ENCODE assay signal across 8 cellular contexts in genomic region chr13:99199541-99200432, GRCh38. TPM values are rescaled to one million over a fixed set of nuclear protein-coding genes. Genes with fewer than 3 reads are reported as not detected.
DNase-seq lines count a peak whose midpoint lies in the region; ATAC-seq lines count a peak whose summit lies in the region.

No MANE protein-coding gene starts in this region.

- H3K27me3 Mint-ChIP-seq in CD4-positive, alpha-beta memory T cell, result no peaks in the 10 kb centered on the region
- H3K27me3 Mint-ChIP-seq in naive thymus-derived CD4-positive, alpha-beta T cell, result peaks cover 0 to 2% (median 0%) of the 10 kb centered on the region in 5 donors

- intact Hi-C loops in CD4-positive, alpha-beta memory T cell (cut with micrococcal nuclease), result loop anchor here (1.0 to 5.0 kb wide), 8 partner anchors 16 to 407 kb away; partner anchors contain the start of genes CLYBL and GPR183
- intact Hi-C loops in naive thymus-derived CD4-positive, alpha-beta T cell (cut with micrococcal nuclease), result loop anchor here (1.0 to 5.0 kb wide), 15 partner anchors 15 to 1767 kb away; partner anchors contain the start of genes GPR18 (in 2 of the 2), RAP2A (in 1 of the 2) and TM9SF2 (in 1 of the 2)

- peak overlapping the region; percentile 97 for H3K27ac ChIP-seq in CD4-positive, alpha-beta memory T cell (ENCODE audit: low read depth, low read length)
- H3K27ac ChIP-seq in duodenal mucosa (ENCODE audit: low read depth, low read length), result peak overlapping the region; percentile 98
- peak overlapping the region; percentile 99 for H3K27ac ChIP-seq in naive thymus-derived CD4-positive, alpha-beta T cell (ENCODE audit: low read depth, low read length)

- CTCF ChIA-PET in CD4-positive, alpha-beta memory T cell (lab: Charles Lee; ENCODE audit: partially characterized antibody), result interaction anchor here (0.7 to 14.9 kb wide), 12 partner anchors 15 to 187 kb away, joined by 3 to 325 read pairs (median 6); partner anchors contain the start of gene GPR18
- CTCF ChIA-PET in naive thymus-derived CD4-positive, alpha-beta T cell (lab: Charles Lee), result interaction anchor here (0.6 to 11.9 kb wide), 16 partner anchors 13 to 237 kb away, joined by 3 to 242 read pairs (median 4); partner anchors contain the start of gene GPR18

- no peaks in the 10 kb centered on the region for H3K9me3 ChIP-seq in CD4-positive, alpha-beta memory T cell (ENCODE audit: control insufficient read depth in 1 of 2, low read length in 2 of 2)
- H3K9me3 ChIP-seq in NT2/D1 (ENCODE audit: insufficient read depth, low read length), result no peaks in the 10 kb centered on the region
- no peaks in the 10 kb centered on the region for H3K9me3 ChIP-seq in duodenal mucosa (ENCODE audit: control insufficient read depth in 1 of 2, low read length in 2 of 2)
- H3K9me3 ChIP-seq in naive thymus-derived CD4-positive, alpha-beta T cell (ENCODE audit: control insufficient read depth in 2 of 3, low read length in 3 of 3), result no peaks in the 10 kb centered on the region

- peak in 1 of 5 donors; percentile 36 for DNase-seq in CD4-positive, alpha-beta memory T cell
- no peak for DNase-seq in NT2/D1 (ENCODE audit: low read depth, low spot score)
- DNase-seq in naive thymus-derived CD4-positive, alpha-beta T cell, result no peak
- DNase-seq in GM19240 (ENCODE audit: insufficient read length, low spot score), result no peak
- DNase-seq in MV-4-11 (lab: John Stamatoyannopoulos, UW), result no peak
- DNase-seq in H4 (ENCODE audit: low spot score), result no peak

- peaks cover 4 to 15% of the 10 kb centered on the region in 2 donors for H3K36me3 Mint-ChIP-seq in CD4-positive, alpha-beta memory T cell
- peaks cover 0 to 22% (median 4%) of the 10 kb centered on the region in 5 donors for H3K36me3 Mint-ChIP-seq in naive thymus-derived CD4-positive, alpha-beta T cell

- POLR2A ChIA-PET in CD4-positive, alpha-beta memory T cell (lab: Charles Lee; ENCODE audit: partially characterized antibody), result interaction anchor here (0.6 to 13.2 kb wide), 44 partner anchors 10 to 1765 kb away, joined by 3 to 251 read pairs (median 6); partner anchors contain the start of gene GPR18
- POLR2A ChIA-PET in naive thymus-derived CD4-positive, alpha-beta T cell (lab: Charles Lee), result interaction anchor here (0.5 to 15.2 kb wide), 51 partner anchors 11 to 923 kb away, joined by 3 to 273 read pairs (median 5); partner anchors contain the start of genes GPR18 and GPR183

- H3K27me3 ChIP-seq in CD4-positive, alpha-beta memory T cell (ENCODE audit: insufficient read depth, low read length), result no peaks in the 10 kb centered on the region
- H3K27me3 ChIP-seq in NT2/D1 (ENCODE audit: insufficient read depth, insufficient read length) (no peaks in the 10 kb centered on the region), duodenal mucosa (ENCODE audit: control insufficient read depth in 1 of 2, insufficient read depth in 2 of 2, low read length in 2 of 2) (peaks cover 0 to 3% of the 10 kb centered on the region in 2 donors)
- H3K27me3 ChIP-seq in naive thymus-derived CD4-positive, alpha-beta T cell (ENCODE audit: control insufficient read depth in 2 of 2, insufficient read depth in 2 of 2, low read length in 2 of 2), result no peaks in the 10 kb centered on the region

- peak; percentile 3 for ATAC-seq in GM21825 (IDR thresholded peaks at IDR 0.05; ENCODE audit: unreplicated experiment)
- no peak for ATAC-seq in naive thymus-derived CD4-positive, alpha-beta T cell

- H3K36me3 ChIP-seq in CD4-positive, alpha-beta memory T cell (ENCODE audit: insufficient read depth, low read length), result no peaks in the 10 kb centered on the region
- H3K36me3 ChIP-seq in NT2/D1 (ENCODE audit: insufficient read depth, insufficient read length, low read length) (peaks cover 24% of the 10 kb centered on the region), duodenal mucosa (ENCODE audit: control insufficient read depth in 1 of 2, insufficient read depth in 2 of 2, low read length in 2 of 2) (no peaks in the 10 kb centered on the region)
- peaks cover 0 to 6% (median 0%) of the 10 kb centered on the region in 3 experiments for H3K36me3 ChIP-seq in naive thymus-derived CD4-positive, alpha-beta T cell (ENCODE audit: control insufficient read depth in 2 of 3, insufficient read depth in 3 of 3, low read length in 3 of 3)

- H3K9ac ChIP-seq in NT2/D1 (ENCODE audit: insufficient read length, low read depth) (peak overlapping the region; percentile 96), duodenal mucosa (ENCODE audit: low read depth in 1 of 2, low read length in 2 of 2) (peak overlapping the region; percentile 96)

- H3K4me1 ChIP-seq in CD4-positive, alpha-beta memory T cell (ENCODE audit: insufficient read depth, low read length), result peaks cover 53% of the 10 kb centered on the region
- H3K4me1 ChIP-seq in NT2/D1 (ENCODE audit: insufficient read depth, insufficient read length) (peaks cover 3% of the 10 kb centered on the region), duodenal mucosa (ENCODE audit: control insufficient read depth in 1 of 2, insufficient read depth in 2 of 2, low read length in 2 of 2) (peaks cover 34 to 45% of the 10 kb centered on the region in 2 donors)
- peaks cover 30 to 44% of the 10 kb centered on the region in 2 donors for H3K4me1 ChIP-seq in naive thymus-derived CD4-positive, alpha-beta T cell (ENCODE audit: control insufficient read depth in 2 of 2, insufficient read depth in 2 of 2, low read length in 2 of 2)

- H3K4me1 Mint-ChIP-seq in CD4-positive, alpha-beta memory T cell, result peaks cover 39 to 61% (median 50%) of the 10 kb centered on the region in 4 donors
- peaks cover 34 to 65% (median 53%) of the 10 kb centered on the region in 7 donors for H3K4me1 Mint-ChIP-seq in naive thymus-derived CD4-positive, alpha-beta T cell

- H3K4me3 Mint-ChIP-seq in CD4-positive, alpha-beta memory T cell, result peak overlapping the region; percentile 93 to 100 (median 99)
- H3K4me3 Mint-ChIP-seq in naive thymus-derived CD4-positive, alpha-beta T cell, result peak overlapping the region; percentile 90 to 100 (median 97)

- H3K4me3 ChIP-seq in CD4-positive, alpha-beta memory T cell (ENCODE audit: low read length in 2 of 2), result peak overlapping the region; percentile 52 to 89
- H3K4me3 ChIP-seq in NT2/D1 (ENCODE audit: insufficient read length, low read depth) (peak overlapping the region; percentile 88), duodenal mucosa (ENCODE audit: low read depth in 1 of 2, low read length in 2 of 2) (peak overlapping the region; percentile 81 to 91)
- peak overlapping the region; percentile 74 for H3K4me3 ChIP-seq in naive thymus-derived CD4-positive, alpha-beta T cell (ENCODE audit: low read length)

- no peaks in the 10 kb centered on the region for H3K9me3 Mint-ChIP-seq in CD4-positive, alpha-beta memory T cell
- H3K9me3 Mint-ChIP-seq in naive thymus-derived CD4-positive, alpha-beta T cell, result peaks cover 0 to 3% (median 0%) of the 10 kb centered on the region in 11 donors

- H3K27ac Mint-ChIP-seq in CD4-positive, alpha-beta memory T cell, result peak overlapping the region; percentile 85 to 98 (median 97)
- H3K27ac Mint-ChIP-seq in naive thymus-derived CD4-positive, alpha-beta T cell, result peak overlapping the region; percentile 87 to 98 (median 94)

RNA-seq across cellular contexts. Expression of gene UBAC2, which starts 0.9 kb away (rescaled TPM):
- 10 to 100 TPM; 88.4 to 89.0 TPM for total RNA-seq in CD4-positive, alpha-beta memory T cell
- polyA plus RNA-seq in CD4-positive, alpha-beta memory T cell, result 100 to 1,000 TPM; 112 to 161 TPM
- 100 to 1,000 TPM in 2 of 5 experiments, 10 to 100 TPM in 3; 63.3 to 114 (median 90.2) TPM for total RNA-seq in naive thymus-derived CD4-positive, alpha-beta T cell
- 100 to 1,000 TPM; 142 TPM for polyA plus RNA-seq in naive thymus-derived CD4-positive, alpha-beta T cell
- 24.0 and 29.8 TPM in 2 replicates for total RNA-seq in H4 (2014; rRNA removed; shearing (Covaris generic))

RNA-seq across cellular contexts. Expression of gene GPR18, which starts 58.4 kb away (rescaled TPM):
- 10 to 100 TPM; 21.5 to 22.8 TPM for total RNA-seq in CD4-positive, alpha-beta memory T cell
- polyA plus RNA-seq in CD4-positive, alpha-beta memory T cell, result 10 to 100 TPM; 23.1 to 29.5 TPM
- 10 to 100 TPM; 11.5 to 40.4 (median 21.1) TPM for total RNA-seq in naive thymus-derived CD4-positive, alpha-beta T cell
- 10 to 100 TPM; 27.9 to 35.9 TPM for polyA plus RNA-seq in naive thymus-derived CD4-positive, alpha-beta T cell
- total RNA-seq in H4 (2014; rRNA removed; shearing (Covaris generic)), result not detected in 2 replicates

Comparison
In these comparisons a context has a peak if more than half of its experiments do, and no peak if none do; other contexts are left out.
1. RNA of gene GPR18, which starts 58.4 kb away (total RNA-seq): 21.5 to 22.8 TPM in CD4-positive, alpha-beta memory T cell and 11.5 to 40.4 TPM in naive thymus-derived CD4-positive, alpha-beta T cell; not detected in H4; every median in the first group is over 10 times any median in the second.
2. Peak in every context shown above with its lines, with median percentiles within 50 percentile points of each other: H3K27ac ChIP-seq and H3K4me3 ChIP-seq.